In the genomic region with DNA sequence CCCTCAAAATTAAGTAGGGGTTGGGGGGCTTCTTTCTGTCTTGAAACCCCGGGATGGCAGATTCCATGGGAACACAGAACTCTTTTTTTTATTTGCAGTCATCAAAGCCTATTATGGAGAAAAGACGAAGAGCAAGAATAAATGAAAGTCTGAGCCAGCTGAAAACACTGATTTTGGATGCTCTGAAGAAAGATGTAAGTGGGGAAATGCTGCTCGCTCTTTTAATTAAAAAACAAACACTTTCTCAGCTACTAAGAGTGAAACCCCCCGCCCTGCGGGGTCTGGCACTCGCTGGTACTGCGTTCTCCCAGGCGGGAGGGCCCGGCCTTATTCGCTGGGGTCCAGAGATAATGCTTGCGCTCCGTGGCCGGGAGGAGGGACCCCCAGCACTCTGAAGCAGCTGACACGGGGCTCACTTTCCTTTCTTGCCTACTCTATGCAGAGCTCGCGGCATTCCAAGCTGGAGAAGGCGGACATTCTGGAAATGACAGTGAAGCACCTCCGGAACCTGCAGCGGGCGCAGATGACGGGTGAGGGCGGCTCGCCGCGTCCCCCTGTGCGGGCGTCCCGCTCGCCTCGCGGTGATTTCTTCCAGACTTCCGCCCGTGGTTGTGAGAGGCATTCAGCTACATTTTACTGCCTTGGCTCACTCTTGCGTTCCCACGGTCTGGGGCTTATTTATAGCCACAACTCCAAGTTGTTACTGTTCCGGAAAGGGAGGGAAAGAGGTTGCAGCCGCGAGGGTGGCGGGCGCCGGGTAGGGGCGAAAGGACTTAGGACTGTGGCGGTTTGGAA, we compare ENCODE assay signal across 8 cellular contexts. TPM values are rescaled to one million over a fixed set of nuclear protein-coding genes. Genes with fewer than 3 reads are reported as not detected.
DNase-seq lines count a peak whose midpoint lies in the region; ATAC-seq, FAIRE-seq and TF ChIP-seq lines count a peak whose summit lies in the region.

No MANE protein-coding gene starts in this region.

- H3K36me3 Mint-ChIP-seq in T-helper 1 cell treated with Interleukin-12 subunit alpha and Interleukin-12 subunit beta and Interleukin-4 antibody, amounts not matched to agents 30 μg/mL and 1 μg/mL, for 36 hours (ENCODE audit: low read depth) = peaks cover 3% of the 10 kb centered on the region

- ATAC-seq in HG03520 (IDR thresholded peaks at IDR 0.05; ENCODE audit: unreplicated experiment) = no peak

- peak overlapping the region; percentile 79 for H3K27ac Mint-ChIP-seq in T-helper 1 cell treated with Interleukin-12 subunit alpha and Interleukin-12 subunit beta and Interleukin-4 antibody, amounts not matched to agents 30 μg/mL and 1 μg/mL, for 36 hours

- no peaks in the 10 kb centered on the region for H3K9me3 Mint-ChIP-seq in T-helper 1 cell treated with Interleukin-12 subunit alpha and Interleukin-12 subunit beta and Interleukin-4 antibody, amounts not matched to agents 30 μg/mL and 1 μg/mL, for 36 hours

- TF ChIP-seq RAD21 in liver (IDR thresholded peaks at IDR 0.05) = no peak

- in situ Hi-C loops in HAP-1 (cut with MboI; ENCODE audit: low sequenced_read_pairs) = loop anchor here (5.0 to 10.0 kb wide), 2 partner anchors 178 to 349 kb away; no protein-coding TSS in a partner anchor

- TF ChIP-seq CTCF in AG10803 (conservative IDR thresholded peaks at IDR 0.05; ENCODE audit: low read length) (no peak), liver (IDR thresholded peaks at IDR 0.05; ENCODE audit: low read depth, low read length, missing input control) (no peak), D721Med (IDR thresholded peaks at IDR 0.05; ENCODE audit: insufficient read depth, missing control alignments) (no peak)

- peak overlapping the region; percentile 85 for H3K27ac ChIP-seq in cingulate gyrus (ENCODE audit: low read depth, low read length)
- H3K27ac ChIP-seq in liver (ENCODE audit: low read depth in 1 of 2, low read length in 2 of 2) = peak overlapping the region; percentile 81 to 97

- peaks cover 66% of the 10 kb centered on the region for H3K27me3 Mint-ChIP-seq in T-helper 1 cell treated with Interleukin-12 subunit alpha and Interleukin-12 subunit beta and Interleukin-4 antibody, amounts not matched to agents 30 μg/mL and 1 μg/mL, for 36 hours (ENCODE audit: low read depth)

- H3K27me3 ChIP-seq in HAP-1 (ENCODE audit: low read depth) (no peaks in the 10 kb centered on the region), liver (ENCODE audit: control insufficient read depth in 4 of 4, insufficient read depth in 4 of 4, low read length in 3 of 4) (no peaks in the 10 kb centered on the region)

- H3K4me1 Mint-ChIP-seq in T-helper 1 cell treated with Interleukin-12 subunit alpha and Interleukin-12 subunit beta and Interleukin-4 antibody, amounts not matched to agents 30 μg/mL and 1 μg/mL, for 36 hours (ENCODE audit: low read depth) = peaks cover 45% of the 10 kb centered on the region

- under 1% methylated on average over 43 of the region's 43 CpGs for WGBS in liver

- H3K9me3 ChIP-seq in HAP-1 = no peaks in the 10 kb centered on the region
- no peaks in the 10 kb centered on the region for H3K9me3 ChIP-seq in liver (ENCODE audit: control insufficient read depth in 4 of 4, low read length in 3 of 4)

- FAIRE-seq in D721Med (lab: Jason Lieb, UNC) = no peak

- H3K9ac ChIP-seq in liver (ENCODE audit: low read depth in 1 of 2, low read length in 2 of 2) = peak overlapping the region; percentile 96 to 100

- H3K4me1 ChIP-seq in HAP-1 = peaks cover 63% of the 10 kb centered on the region
- peaks cover 13 to 48% (median 26%) of the 10 kb centered on the region in 4 donors for H3K4me1 ChIP-seq in liver (ENCODE audit: control insufficient read depth in 4 of 4, insufficient read depth in 4 of 4, low read length in 3 of 4)

- DNase-seq in AG10803 (ENCODE audit: low read depth) = peak; percentile 90
- peak; percentile 32 to 59 for DNase-seq in HAP-1 (ENCODE audit: low spot score in 2 of 2)
- peak; percentile 7 for DNase-seq in stimulated activated naive CD4-positive, alpha-beta T cell treated with Interleukin-2 at 50 U/mL for 16 hours (lab: John Stamatoyannopoulos, UW)
- no peak for DNase-seq in D721Med (ENCODE audit: insufficient read length, low spot score)

- peak overlapping the region; percentile 91 for H3K4me3 Mint-ChIP-seq in T-helper 1 cell treated with Interleukin-12 subunit alpha and Interleukin-12 subunit beta and Interleukin-4 antibody, amounts not matched to agents 30 μg/mL and 1 μg/mL, for 36 hours

- H3K4me3 ChIP-seq in AG10803 (ENCODE audit: low read length) (peak overlapping the region; percentile 70), HAP-1 (peak overlapping the region; percentile 50), liver (ENCODE audit: low read depth in 1 of 3, low read length in 3 of 3) (peak overlapping the region; percentile 76 to 89 (median 87))

- H3K36me3 ChIP-seq in HAP-1 (replicated peaks) = no peaks in the 10 kb centered on the region
- H3K36me3 ChIP-seq in liver (ENCODE audit: control insufficient read depth in 4 of 4, insufficient read depth in 3 of 4, low read depth in 1 of 4, low read length in 3 of 4) = peaks cover 0 to 7% (median 0%) of the 10 kb centered on the region in 4 donors

TF ChIP-seq in liver, 16 proteins besides CTCF, POLR2A, EP300 and RAD21:
- TF ChIP-seq FOXA1 (IDR thresholded peaks at IDR 0.05) (no peak), YY1 (IDR thresholded peaks at IDR 0.05) (no peak), NR2F2 (IDR thresholded peaks at IDR 0.05) (no peak), HNF4G (IDR thresholded peaks at IDR 0.05) (peak; percentile 36)
- TF ChIP-seq, protein P1, sequence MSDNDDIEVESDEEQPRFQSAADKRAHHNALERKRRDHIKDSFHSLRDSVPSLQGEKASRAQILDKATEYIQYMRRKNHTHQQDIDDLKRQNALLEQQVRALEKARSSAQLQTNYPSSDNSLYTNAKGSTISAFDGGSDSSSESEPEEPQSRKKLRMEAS (IDR thresholded peaks at IDR 0.05) = no peak

RNA-seq across cellular contexts. Expression of a gene that starts 0.8 kb away (rescaled TPM):
- total RNA-seq in liver = 1 to 10 TPM; 5.3 to 6.8 TPM
- polyA plus RNA-seq in liver = 10 to 100 TPM; 11.2 to 12.5 TPM
